34 cellular contexts compared by ENCODE assay signal in the genomic region with DNA sequence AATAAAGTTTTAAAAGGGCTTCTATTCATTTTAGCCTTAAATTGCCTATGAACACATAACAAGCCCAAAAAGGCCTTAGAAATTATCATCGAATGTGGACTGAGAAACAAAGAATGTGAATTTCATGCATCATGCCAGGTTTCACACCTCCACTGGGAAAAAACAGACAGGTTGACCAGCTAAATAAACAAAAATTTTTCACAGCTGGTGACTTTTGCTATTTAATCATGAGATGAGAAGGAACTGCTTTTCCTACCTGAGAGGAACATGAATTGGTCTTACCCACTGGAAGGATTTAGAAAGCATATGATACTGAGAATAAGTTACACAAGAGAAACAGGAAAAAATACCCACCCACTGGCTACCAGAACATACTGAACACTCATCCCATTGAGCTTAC.
A peak's percentile ranks its signal among the peaks of the same experiment; 100 is the strongest.
DNase-seq lines count a peak whose midpoint lies in the region; ATAC-seq, FAIRE-seq and TF ChIP-seq lines count a peak whose summit lies in the region.
"Had no signal": no experiment of that assay in that cellular context is flagged by ENCODE, and none has a peak within 500 bp of the region (broad histone marks: within the 10 kb centered on the region; RNA-seq: fewer than 3 reads in every experiment).

No MANE protein-coding gene starts in this region.

- no peaks in the 10 kb centered on the region for H3K9me3 ChIP-seq in body of pancreas
- H3K9me3 ChIP-seq in pancreas = no peaks in the 10 kb centered on the region
- H3K9me3 ChIP-seq: A549; BE2C; BLaER1; BLaER1 treated with 17β-estradiol and CSF1 and Interleukin-3, amounts not matched to agents 10 nM and 100 nM; Caco-2 had no signal

- WGBS in body of pancreas, 2 donors = 10 to 22% methylated on average over 1 of the region's 1 CpG
- WGBS in pancreas, 2 donors = 11 to 25% methylated on average over 1 of the region's 1 CpG

- TF ChIP-seq CTCF in body of pancreas (IDR thresholded peaks at IDR 0.05) (no peak), pancreas (IDR thresholded peaks at IDR 0.05) (no peak)

- no peak for TF ChIP-seq POLR2A in body of pancreas (IDR thresholded peaks at IDR 0.05)

- H3K36me3 ChIP-seq in body of pancreas (replicated peaks in 1 of 2; ENCODE audit: insufficient read depth in 1 of 2, low read depth in 2 of 2) = no peaks in the 10 kb centered on the region
- H3K36me3 ChIP-seq in pancreas = no peaks in the 10 kb centered on the region
- H3K36me3 ChIP-seq: BE2C; BLaER1; BLaER1 treated with 17β-estradiol and CSF1 and Interleukin-3, amounts not matched to agents 10 nM and 100 nM had no signal

- DNase-seq in DMS53 (lab: John Stamatoyannopoulos, UW) (peak; percentile 69), DMS53 treated with DMSO at 0.1 percent for 48 hours (lab: John Stamatoyannopoulos, UW; ENCODE audit: unreplicated experiment) (peak; percentile 62), body of pancreas (peak; percentile 12 to 63 (median 30)), pancreas (peak in 3 of 6 donors; percentile 12 to 43 (median 36)), amygdala (lab: John Stamatoyannopoulos, UW) (no peak)
- no peak for DNase-seq in stimulated activated naive CD8-positive, alpha-beta T cell treated with anti-CD3 and anti-CD28 coated beads, Interleukin-15, Interleukin-2, amounts not matched to agents 100 U/mL and 50 U/mL, for 24 hours
- no peak for DNase-seq in central memory CD4-positive, alpha-beta T cell
- DNase-seq: 8988T; ACHN; AML-193; BE2C; C1 segment of cervical spinal cord; Caco-2; Calu3; CD4-positive, alpha-beta memory T cell; CD4-positive, alpha-beta T cell; CD4-positive, CD25-positive, alpha-beta regulatory T cell; CD8-positive, alpha-beta memory T cell; CD8-positive, alpha-beta T cell; COR-L47; DMS 273 treated with DMSO at 0.1 percent for 48 hours; DMS153; DMS79; DMS79 treated with DMSO at 0.1 percent for 48 hours; DND-41; EL had no signal

- ATAC-seq in body of pancreas = peak; percentile 82
- ATAC-seq in pancreas = peak; percentile 76 to 82 (median 80)
- ATAC-seq in stimulated activated naive CD8-positive, alpha-beta T cell treated with anti-CD3 and anti-CD28 coated beads, Interleukin-15, Interleukin-2, amounts not matched to agents 100 U/mL and 50 U/mL, for 24 hours = no peak
- no peak for ATAC-seq in HG03378 (IDR thresholded peaks at IDR 0.05; ENCODE audit: unreplicated experiment)
- ATAC-seq: A549; CD8-positive, alpha-beta T cell had no signal

- H3K4me3 ChIP-seq in body of pancreas (no peak overlapping the region), pancreas (no peak overlapping the region)
- H3K4me3 ChIP-seq: A549; BLaER1; BLaER1 treated with 17β-estradiol and CSF1 and Interleukin-3, amounts not matched to agents 10 nM and 100 nM had no signal

- H3K27ac ChIP-seq in body of pancreas (peak overlapping the region in 1 of 4 donors; percentile 54), pancreas (peak overlapping the region in 2 of 4 donors; percentile 11 to 51)
- H3K27ac ChIP-seq: 22Rv1; A549; BLaER1; BLaER1 treated with 17β-estradiol and CSF1 and Interleukin-3, amounts not matched to agents 10 nM and 100 nM; C4-2B had no signal

- H3K27me3 ChIP-seq in body of pancreas (no peaks in the 10 kb centered on the region), pancreas (no peaks in the 10 kb centered on the region)
- H3K27me3 ChIP-seq: BE2C; BLaER1; BLaER1 treated with 17β-estradiol and CSF1 and Interleukin-3, amounts not matched to agents 10 nM and 100 nM had no signal

- H3K4me1 ChIP-seq in body of pancreas (peaks cover 9% of the 10 kb centered on the region), pancreas (peaks cover 0 to 10% (median 7%) of the 10 kb centered on the region in 3 donors)
- H3K4me1 ChIP-seq: A549; BE2C; BLaER1; BLaER1 treated with 17β-estradiol and CSF1 and Interleukin-3, amounts not matched to agents 10 nM and 100 nM; Caco-2 had no signal

- intact Hi-C loops in body of pancreas (cut with DNase I) (no loop called here), pancreas (cut with DNase I) (no loop called here)

- no peak for FAIRE-seq in pancreas (lab: Jason Lieb, UNC)
- FAIRE-seq: A204.1, A549, D721Med had no signal

Comparison
In these comparisons a context has a peak if more than half of its experiments do, and no peak if none do; other contexts are left out.
1. DNase-seq: peak in DMS53 (single experiment), DMS53 treated with DMSO at 0.1 percent for 48 hours (single experiment) and body of pancreas (4 of 4); none in stimulated activated naive CD8-positive, alpha-beta T cell treated with anti-CD3 and anti-CD28 coated beads, Interleukin-15, Interleukin-2, amounts not matched to agents 100 U/mL and 50 U/mL, for 24 hours (single experiment), amygdala (0 of 56) and central memory CD4-positive, alpha-beta T cell (single experiment).
2. ATAC-seq: peak in body of pancreas (single experiment) and pancreas (4 of 4); none in stimulated activated naive CD8-positive, alpha-beta T cell treated with anti-CD3 and anti-CD28 coated beads, Interleukin-15, Interleukin-2, amounts not matched to agents 100 U/mL and 50 U/mL, for 24 hours (single experiment) and HG03378 (single experiment).